Comparison of ENCODE assay signal across 8 cellular contexts in the genomic region with DNA sequence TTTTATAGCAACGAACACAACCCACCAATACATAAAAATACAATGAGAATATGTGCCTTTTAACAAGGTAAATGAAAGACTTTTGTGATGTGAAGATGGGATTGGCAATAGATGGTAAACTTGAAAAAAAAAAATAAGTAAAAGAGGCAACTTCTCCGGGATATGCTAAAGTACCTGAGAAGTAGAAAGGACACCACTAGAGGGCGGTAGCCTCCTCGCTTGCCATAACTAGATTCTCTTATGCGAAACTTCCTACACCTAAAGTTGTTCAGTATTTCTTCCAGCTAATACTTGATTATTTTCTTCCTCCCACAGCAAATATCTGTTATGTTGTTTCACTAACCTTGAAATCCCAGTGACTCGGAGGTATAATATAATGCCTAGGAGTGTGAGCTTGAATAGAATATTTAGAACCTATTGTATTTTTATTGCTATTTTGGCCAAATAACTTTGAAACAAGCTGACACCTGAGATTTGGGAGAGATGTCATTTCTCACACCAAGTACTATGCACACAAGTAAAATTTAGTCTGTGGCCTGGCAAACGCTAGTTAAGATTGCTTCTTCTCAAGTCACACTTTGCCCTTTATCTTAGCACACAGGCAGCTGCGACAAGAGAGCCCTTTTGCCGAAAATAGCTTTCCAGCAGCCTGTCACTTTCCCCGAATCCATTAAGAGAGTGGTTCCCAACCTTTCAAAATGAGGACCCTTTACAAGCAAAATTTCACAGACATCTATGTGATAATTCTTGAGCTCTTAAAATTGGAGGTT. TPM values are rescaled to one million over a fixed set of nuclear protein-coding genes. Genes with fewer than 3 reads are reported as not detected.
DNase-seq lines count a peak whose midpoint lies in the region; ATAC-seq and TF ChIP-seq lines count a peak whose summit lies in the region.

No MANE protein-coding gene starts in this region.

- ATAC-seq in GM18502 (IDR thresholded peaks at IDR 0.05; ENCODE audit: poor library complexity, unreplicated experiment) (peak; percentile 88), HG03039 (IDR thresholded peaks at IDR 0.05; ENCODE audit: unreplicated experiment) (peak; percentile 76)

- H3K27me3 ChIP-seq in A673 (replicated peaks; ENCODE audit: insufficient read depth, low read depth, low read length, poor library complexity): no peaks in the 10 kb centered on the region

- intact Hi-C loops in A673 (cut with micrococcal nuclease; ENCODE audit: unreplicated experiment): loop anchor here (5.0 kb wide), 1 partner anchor 105 kb away; no protein-coding TSS in a partner anchor

- POLR2A ChIA-PET in A673 (lab: Charles Lee; ENCODE audit: low non-redundant PET): no interaction called here

- BruUV-seq in A673 (replicated peaks; lab: Mats Ljungman, UMichigan): no TSS peak

- DNase-seq in A673 (ENCODE audit: low spot score): peak; percentile 81
- peak; percentile 40 for DNase-seq in NCI-H345 treated with DMSO at 0.1 percent for 48 hours (lab: John Stamatoyannopoulos, UW; ENCODE audit: unreplicated experiment)
- DNase-seq in activated CD4-positive, alpha-beta T cell treated with anti-CD3 and anti-CD28 coated beads for 4 hours: peak; percentile 51 to 58
- peak; percentile 42 for DNase-seq in effector CD4-positive, alpha-beta T cell
- DNase-seq in medulla oblongata (ENCODE audit: extremely low spot score): peak; percentile 89
- DNase-seq in stimulated activated CD8-positive, alpha-beta memory T cell treated with anti-CD3 and anti-CD28 coated beads, Interleukin-15, amount 100 ng/mL, for 1 hour (ENCODE audit: low read depth): peak; percentile 40

- CTCF ChIA-PET in A673 (lab: Charles Lee): interaction anchor here (0.5 to 1.2 kb wide), 3 partner anchors 104 to 718 kb away, joined by 3 to 8 read pairs (median 4); no protein-coding TSS in a partner anchor

- peak; percentile 72 for TF ChIP-seq CTCF in A673 (conservative IDR thresholded peaks at IDR 0.05; ENCODE audit: low read depth, low read length)

- peak overlapping the region; percentile 100 for H3K27ac ChIP-seq in A673 (ENCODE audit: low read depth, low read length, poor library complexity, severe bottlenecking)

- peaks cover 45% of the 10 kb centered on the region for H3K4me1 ChIP-seq in A673 (ENCODE audit: insufficient read depth, low read length, poor library complexity, severe bottlenecking)

- H3K9me3 ChIP-seq in A673 (ENCODE audit: low read depth, low read length, poor library complexity, severe bottlenecking): no peaks in the 10 kb centered on the region

- H3K36me3 ChIP-seq in A673 (ENCODE audit: insufficient read depth, low read length, poor library complexity, severe bottlenecking): no peaks in the 10 kb centered on the region

- H3K4me3 ChIP-seq in A673 (ENCODE audit: low read depth, low read length, poor library complexity, severe bottlenecking): no peak overlapping the region

RNA-seq across cellular contexts. Expression of a gene that starts 44.9 kb away (rescaled TPM):
- 174 and 183 TPM in 2 replicates for total RNA-seq in A673 (2021)
